Comparison of ENCODE assay signal across 23 cellular contexts in genomic region chr3:180290300-180290699, GRCh38.
DNase-seq lines count a peak whose midpoint lies in the region; ATAC-seq, FAIRE-seq and TF ChIP-seq lines count a peak whose summit lies in the region.
"Had no signal": no experiment of that assay in that cellular context is flagged by ENCODE, and none has a peak within 500 bp of the region (broad histone marks: within the 10 kb centered on the region; RNA-seq: fewer than 3 reads in every experiment).

No MANE protein-coding gene starts in this region.

- dilution Hi-C loops in mammary epithelial cell (cut with HindIII; ENCODE audit: low sequenced_read_pairs), result no loop called here

- H3K27me3 ChIP-seq in mammary epithelial cell (ENCODE audit: insufficient read depth, low read length) (no peaks in the 10 kb centered on the region), breast epithelium (no peaks in the 10 kb centered on the region), GM12878 (replicated peaks in 1 of 2; ENCODE audit: control insufficient read depth in 2 of 2, insufficient read depth in 2 of 2, low read length in 1 of 2) (no peaks in the 10 kb centered on the region), H9 (ENCODE audit: insufficient read depth, low read length) (no peaks in the 10 kb centered on the region), heart right ventricle (no peaks in the 10 kb centered on the region)
- H3K27me3 ChIP-seq: BLaER1 had no signal

- H3K79me1 ChIP-seq in H9 (ENCODE audit: insufficient read depth, low read depth, low read length, poor library complexity, severe bottlenecking), result no peaks in the 10 kb centered on the region

- CTCF ChIA-PET in mammary epithelial cell (lab: Charles Lee; ENCODE audit: low non-redundant PET) (no interaction called here), GM12878 (lab: Yijun Ruan, JAX) (no interaction called here)

- H3K36me3 Mint-ChIP-seq in H9 (ENCODE audit: insufficient read depth in 1 of 3, low read depth in 3 of 3), result no peaks in the 10 kb centered on the region
- H3K36me3 Mint-ChIP-seq: CD4-positive, CD25-positive, alpha-beta regulatory T cell; CD8-positive, alpha-beta T cell had no signal

- no peak overlapping the region for H3K9ac ChIP-seq in mammary epithelial cell (ENCODE audit: insufficient read depth, low read length)
- H3K9ac ChIP-seq in GM12878 (ENCODE audit: control insufficient read depth, insufficient read depth, low read length), result no peak overlapping the region
- no peak overlapping the region for H3K9ac ChIP-seq in H9 (ENCODE audit: extremely low read depth, insufficient read length, low read length)
- H3K9ac ChIP-seq: BLaER1 had no signal

- POLR2A ChIA-PET in GM12878 (lab: Charles Lee), result interaction anchor here (0.5 kb wide), 1 partner anchor 10 kb away, joined by 3 read pairs; no protein-coding TSS in a partner anchor

- TF ChIP-seq POLR2A in breast epithelium (IDR thresholded peaks at IDR 0.05) (no peak), GM12878 (IDR thresholded peaks at IDR 0.05; ENCODE audit: low read depth, low read length) (no peak)

- H3K36me3 ChIP-seq in mammary epithelial cell (ENCODE audit: insufficient read depth, low read length), result no peaks in the 10 kb centered on the region
- H3K36me3 ChIP-seq in breast epithelium, result no peaks in the 10 kb centered on the region
- H3K36me3 ChIP-seq in GM12878 (ENCODE audit: control insufficient read depth in 2 of 2, insufficient read depth in 2 of 2, low read length in 1 of 2), result no peaks in the 10 kb centered on the region
- no peaks in the 10 kb centered on the region for H3K36me3 ChIP-seq in heart right ventricle
- H3K36me3 ChIP-seq: BLaER1 had no signal

- no peak overlapping the region for H2BK120ac ChIP-seq in H9 (ENCODE audit: low read depth, low read length, poor library complexity, severe bottlenecking)

- H3K27ac ChIP-seq in mammary epithelial cell (ENCODE audit: insufficient read depth, low read depth, low read length), result no peak overlapping the region
- no peak overlapping the region for H3K27ac ChIP-seq in breast epithelium
- H3K27ac ChIP-seq in GM12878 (ENCODE audit: control insufficient read depth, insufficient read depth), result no peak overlapping the region
- no peak overlapping the region for H3K27ac ChIP-seq in H9 (ENCODE audit: insufficient read length, low read depth, low read length)
- no peak overlapping the region for H3K27ac ChIP-seq in heart right ventricle
- H3K27ac ChIP-seq: 22Rv1, BLaER1, C4-2B had no signal

- no peak overlapping the region for H3K4ac ChIP-seq in H9 (ENCODE audit: low read depth, low read length)

- H3K79me2 ChIP-seq in mammary epithelial cell (ENCODE audit: insufficient read depth, low read length), result peaks cover 6% of the 10 kb centered on the region
- H3K79me2 ChIP-seq in GM12878 (ENCODE audit: control insufficient read depth, insufficient read depth, low read length), result no peaks in the 10 kb centered on the region
- H3K79me2 ChIP-seq in H9 (ENCODE audit: insufficient read depth, low read length), result no peaks in the 10 kb centered on the region

- TF ChIP-seq CTCF in mammary epithelial cell (conservative IDR thresholded peaks at IDR 0.05 in 1 of 2, IDR thresholded peaks at IDR 0.05 in 1 of 2; ENCODE audit: extremely low read depth in 1 of 2, insufficient read depth in 1 of 2, low read depth in 1 of 2, low read length in 2 of 2), result no peak
- TF ChIP-seq CTCF in breast epithelium (IDR thresholded peaks at IDR 0.05), result no peak
- no peak for TF ChIP-seq CTCF in GM12878 (IDR thresholded peaks at IDR 0.05 in 2 of 3, conservative IDR thresholded peaks at IDR 0.05 in 1 of 3; ENCODE audit: control insufficient read depth in 2 of 3, extremely low read depth in 1 of 3, insufficient read depth in 1 of 3, low read depth in 3 of 3, low read length in 3 of 3)
- no peak for TF ChIP-seq CTCF in H9 (conservative IDR thresholded peaks at IDR 0.05)
- TF ChIP-seq CTCF in heart right ventricle (IDR thresholded peaks at IDR 0.05), result no peak

- H3K27me3 Mint-ChIP-seq in H9 (ENCODE audit: low read depth), result no peaks in the 10 kb centered on the region
- H3K27me3 Mint-ChIP-seq: CD4-positive, CD25-positive, alpha-beta regulatory T cell had no signal

- no peak overlapping the region for H2BK20ac ChIP-seq in H9 (ENCODE audit: low read depth, low read length, poor library complexity, severe bottlenecking)

- intact Hi-C loops in mammary epithelial cell (cut with micrococcal nuclease), result no loop called here
- intact Hi-C loops in breast epithelium (cut with DNase I; ENCODE audit: low total_unique reads), result no loop called here
- intact Hi-C loops in GM12878 (cut with micrococcal nuclease; ENCODE audit: unreplicated experiment), result no loop called here
- intact Hi-C loops in heart right ventricle (cut with DNase I), result no loop called here

- SMC1A ChIA-PET in GM12878 (lab: Charles Lee; ENCODE audit: uncharacterized antibody, unreplicated experiment), result interaction anchor here (2.3 kb wide), 1 partner anchor 9 kb away, joined by 6 read pairs; no protein-coding TSS in a partner anchor

- no peak overlapping the region for H2BK12ac ChIP-seq in H9 (ENCODE audit: insufficient read length, low read depth, low read length)

- no peak overlapping the region for H3K4me3 ChIP-seq in mammary epithelial cell (replicated peaks in 1 of 3; ENCODE audit: insufficient read depth in 1 of 3, low read depth in 2 of 3, low read length in 3 of 3)
- no peak overlapping the region for H3K4me3 ChIP-seq in breast epithelium
- no peak overlapping the region for H3K4me3 ChIP-seq in GM12878
- H3K4me3 ChIP-seq in heart right ventricle, result no peak overlapping the region
- H3K4me3 ChIP-seq: BLaER1 had no signal

- no peak overlapping the region for H3K18ac ChIP-seq in H9 (ENCODE audit: insufficient read length, low read depth, low read length)

- H3K14ac ChIP-seq in H9 (ENCODE audit: insufficient read depth, low read length), result no peak overlapping the region

- no peak overlapping the region for H3K27ac Mint-ChIP-seq in H9
- H3K27ac Mint-ChIP-seq: B cell; CD4-positive, CD25-positive, alpha-beta regulatory T cell; CD8-positive, alpha-beta T cell had no signal

- ATAC-seq in HG02870 (IDR thresholded peaks at IDR 0.05; ENCODE audit: unreplicated experiment) (peak; percentile 79), HG03378 (IDR thresholded peaks at IDR 0.05; ENCODE audit: unreplicated experiment) (peak; percentile 50), GM12878 (peak; percentile 48), heart right ventricle (no peak)
- ATAC-seq: CD8-positive, alpha-beta T cell had no signal

- H3K4me1 ChIP-seq in mammary epithelial cell (ENCODE audit: insufficient read depth, low read length), result no peaks in the 10 kb centered on the region
- no peaks in the 10 kb centered on the region for H3K4me1 ChIP-seq in breast epithelium
- no peaks in the 10 kb centered on the region for H3K4me1 ChIP-seq in GM12878 (ENCODE audit: control insufficient read depth, insufficient read depth, low read length)
- no peaks in the 10 kb centered on the region for H3K4me1 ChIP-seq in H9 (ENCODE audit: insufficient read depth, low read length)
- no peaks in the 10 kb centered on the region for H3K4me1 ChIP-seq in heart right ventricle
- H3K4me1 ChIP-seq: BLaER1 had no signal

- TSS peak; percentile 1 for BruUV-seq in mammary epithelial cell (replicated peaks; lab: Mats Ljungman, UMichigan)
- no TSS peak for BruUV-seq in GM12878 (replicated peaks; lab: Mats Ljungman, UMichigan)

- no peak overlapping the region for H2AFZ ChIP-seq in mammary epithelial cell (ENCODE audit: low read depth, low read length)
- no peak overlapping the region for H2AFZ ChIP-seq in GM12878 (ENCODE audit: control insufficient read depth, low read depth, low read length)
- no peak overlapping the region for H2AFZ ChIP-seq in H9 (ENCODE audit: low read length)

- no peaks in the 10 kb centered on the region for H3K4me1 Mint-ChIP-seq in H9
- H3K4me1 Mint-ChIP-seq: B cell; CD4-positive, CD25-positive, alpha-beta regulatory T cell had no signal

- no peak overlapping the region for H2AK5ac ChIP-seq in H9 (ENCODE audit: insufficient read length, low read length)

- H3K9me3 Mint-ChIP-seq in H9, result no peaks in the 10 kb centered on the region; a peak in 1 of 5 replicates
- H3K9me3 Mint-ChIP-seq: CD8-positive, alpha-beta T cell had no signal

- no peak overlapping the region for H3K23ac ChIP-seq in H9 (ENCODE audit: insufficient read length, low read depth, low read length)

- no peak overlapping the region for H3K4me3 Mint-ChIP-seq in H9
- H3K4me3 Mint-ChIP-seq: B cell; CD4-positive, CD25-positive, alpha-beta regulatory T cell; CD8-positive, alpha-beta T cell had no signal

- no peak for DNase-seq in mammary epithelial cell
- DNase-seq in breast epithelium (ENCODE audit: low spot score in 2 of 2), result no peak
- no peak for DNase-seq in GM12878 (ENCODE audit: low read depth, low spot score)
- no peak for DNase-seq in H9
- no peak for DNase-seq in effector CD4-positive, alpha-beta T cell
- no peak for DNase-seq in heart right ventricle
- DNase-seq: CD4-positive, CD25-positive, alpha-beta regulatory T cell; CD8-positive, alpha-beta T cell; DMS 273 treated with DMSO at 0.1 percent for 48 hours; DMS79 treated with DMSO at 0.1 percent for 48 hours; GF-D8; GOT3; HCEC 1CT had no signal

- no peak overlapping the region for H4K8ac ChIP-seq in H9 (replicated peaks; ENCODE audit: insufficient read length, low read depth, low read length)

- H3K4me2 ChIP-seq in mammary epithelial cell (ENCODE audit: insufficient read depth, low read depth, low read length), result no peak overlapping the region
- no peak overlapping the region for H3K4me2 ChIP-seq in GM12878 (ENCODE audit: control insufficient read depth, insufficient read depth)
- H3K4me2 ChIP-seq in H9 (ENCODE audit: insufficient read depth, insufficient read length, low read length), result no peak overlapping the region
- H3K4me2 ChIP-seq: BLaER1 had no signal

- H3K9me3 ChIP-seq in mammary epithelial cell (replicated peaks; ENCODE audit: insufficient read depth, low read length), result no peaks in the 10 kb centered on the region
- no peaks in the 10 kb centered on the region for H3K9me3 ChIP-seq in breast epithelium
- no peaks in the 10 kb centered on the region for H3K9me3 ChIP-seq in GM12878 (replicated peaks; ENCODE audit: control insufficient read depth, insufficient read depth, low read length)
- H3K9me3 ChIP-seq in H9 (ENCODE audit: control insufficient read depth, low read depth, low read length), result no peaks in the 10 kb centered on the region
- no peaks in the 10 kb centered on the region for H3K9me3 ChIP-seq in heart right ventricle
- H3K9me3 ChIP-seq: BLaER1 had no signal

- no peak for TF ChIP-seq RAD21 in GM12878 (IDR thresholded peaks at IDR 0.05; ENCODE audit: insufficient read depth, low read depth, low read length)

- no peak for TF ChIP-seq EP300 in GM12878 (IDR thresholded peaks at IDR 0.05; ENCODE audit: borderline replicate concordance in 1 of 2, control insufficient read depth in 1 of 2, low read depth in 2 of 2, low read length in 2 of 2)

- H3K56ac ChIP-seq in H9 (ENCODE audit: insufficient read length, low read depth, low read length), result no peak overlapping the region

- no peak overlapping the region for H4K5ac ChIP-seq in H9 (ENCODE audit: insufficient read length, low read depth, low read length)

- peak; percentile 54 for FAIRE-seq in GM12878 (lab: Jason Lieb, UNC)
- FAIRE-seq: A204.1, D721Med, GM12892, H54 had no signal

- no peak overlapping the region for H3T11ph ChIP-seq in H9 (ENCODE audit: low read length)

- no peaks in the 10 kb centered on the region for H3K23me2 ChIP-seq in H9 (ENCODE audit: insufficient read length, low read depth, low read length, poor library complexity, severe bottlenecking)

- RAD21 ChIA-PET in GM12878 (lab: Charles Lee; ENCODE audit: unreplicated experiment), result no interaction called here

- no peak overlapping the region for H2BK5ac ChIP-seq in H9 (ENCODE audit: insufficient read length, low read length)

- no peak overlapping the region for H4K91ac ChIP-seq in H9 (ENCODE audit: insufficient read length, low read depth, low read length)

- in situ Hi-C loops in mammary epithelial cell (cut with MboI; ENCODE audit: low sequenced_read_pairs in 2 of 2), result no loop called here
- in situ Hi-C loops in GM12878 (cut with MboI), result no loop called here

- H4K20me1 ChIP-seq in mammary epithelial cell (ENCODE audit: insufficient read depth, low read length), result no peaks in the 10 kb centered on the region
- no peaks in the 10 kb centered on the region for H4K20me1 ChIP-seq in GM12878 (ENCODE audit: control insufficient read depth, insufficient read depth)
- H4K20me1 ChIP-seq in H9 (ENCODE audit: control insufficient read depth, insufficient read depth, insufficient read length), result no peaks in the 10 kb centered on the region
- H4K20me1 ChIP-seq: BLaER1 had no signal

- no peak overlapping the region for H2BK15ac ChIP-seq in H9 (ENCODE audit: low read depth, low read length)

Comparison
In these comparisons a context has a peak if more than half of its experiments do, and no peak if none do; other contexts are left out.
1. ATAC-seq: peak in HG02870 (single experiment), HG03378 (single experiment) and GM12878 (single experiment); none in heart right ventricle (0 of 8).